1 cellular context compared by ENCODE assay signal in the genomic region with DNA sequence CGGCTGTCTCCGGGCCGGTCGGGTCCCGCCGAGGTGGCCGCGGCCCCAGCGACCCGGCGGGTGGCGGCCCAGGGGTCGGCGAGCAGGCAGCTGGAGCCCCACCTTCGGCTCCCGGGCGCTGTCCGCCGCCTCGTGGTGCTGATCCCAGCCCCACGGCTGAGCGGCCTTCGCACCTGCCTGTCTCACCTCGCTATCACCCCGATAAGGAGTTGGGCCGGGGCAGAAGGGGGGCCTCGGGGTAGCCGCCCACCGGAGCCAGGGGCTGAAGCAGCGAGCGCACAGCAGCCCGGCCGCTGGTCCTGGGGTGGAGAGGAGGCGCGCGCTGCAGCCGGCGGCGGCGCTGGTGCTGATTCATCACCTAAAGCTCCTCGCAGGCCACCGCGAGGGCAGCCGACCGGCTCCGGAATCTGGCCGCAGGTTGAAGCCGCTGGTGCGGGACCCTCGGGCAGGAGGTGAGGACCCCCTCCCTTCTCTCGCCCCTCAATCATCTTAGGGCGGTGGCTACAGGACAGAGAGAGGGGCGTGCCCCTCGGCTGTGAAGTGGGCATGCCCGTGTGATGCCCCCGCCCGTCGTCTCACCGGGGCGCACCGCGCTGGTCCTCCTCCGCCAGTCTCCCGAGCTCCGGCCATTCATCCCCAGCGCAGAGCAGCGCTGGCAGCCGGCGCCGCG.
TF ChIP-seq lines count a peak whose summit lies in the region.

No MANE protein-coding gene starts in this region.

TF ChIP-seq in HEK293, 187 proteins besides CTCF, POLR2A, EP300 and RAD21 (continued from another document and continues in another):
- TF ChIP-seq ZBTB10 (tag by site-specific recombination; IDR thresholded peaks at IDR 0.05): no peak
- no peak for TF ChIP-seq ZNF544 (tag by site-specific recombination; IDR thresholded peaks at IDR 0.05)
- peak; percentile 63 for TF ChIP-seq SP3 (tag by site-specific recombination; IDR thresholded peaks at IDR 0.05)
- peak; percentile 68; the same call in 1 of the 2 replicates for TF ChIP-seq KLF8 (tag by site-specific recombination; IDR thresholded peaks at IDR 0.05)
- peak; percentile 7; the same call in 1 of the 2 replicates for TF ChIP-seq ZNF76 (tag by site-specific recombination; IDR thresholded peaks at IDR 0.05; ENCODE audit: borderline replicate concordance, low read depth)
- no peak for TF ChIP-seq ZBTB49 (tag by site-specific recombination; IDR thresholded peaks at IDR 0.05; ENCODE audit: low read depth)
- TF ChIP-seq ZNF658 (tag by site-specific recombination; IDR thresholded peaks at IDR 0.05): no peak
- no peak for TF ChIP-seq ZNF211 (tag by site-specific recombination; IDR thresholded peaks at IDR 0.05; ENCODE audit: low read depth)
- no peak for TF ChIP-seq ZNF223 (tag by site-specific recombination; IDR thresholded peaks at IDR 0.05)
- TF ChIP-seq ZNF48 (tag by site-specific recombination; IDR thresholded peaks at IDR 0.05): no peak
- TF ChIP-seq TRIM28 (IDR thresholded peaks at IDR 0.05; ENCODE audit: borderline replicate concordance, low read length): no peak; the same call in 1 of the 2 replicates
- peak; percentile 99 for TF ChIP-seq ZNF335 (tag by site-specific recombination; conservative IDR thresholded peaks at IDR 0.05)
- peak; percentile 26; the same call in 1 of the 2 replicates for TF ChIP-seq ZBTB48 (tag by site-specific recombination; IDR thresholded peaks at IDR 0.05)
- no peak for TF ChIP-seq ZNF221 (tag by site-specific recombination; IDR thresholded peaks at IDR 0.05; ENCODE audit: borderline replicate concordance)
- TF ChIP-seq WT1 (tag by site-specific recombination; IDR thresholded peaks at IDR 0.05): no peak
- no peak; the same call in 1 of the 2 replicates for TF ChIP-seq ZBTB7A (tag by site-specific recombination; IDR thresholded peaks at IDR 0.05; ENCODE audit: low read depth)
- TF ChIP-seq ZNF585B (tag by site-specific recombination; IDR thresholded peaks at IDR 0.05): no peak
- TF ChIP-seq ZNF214 (tag by site-specific recombination; IDR thresholded peaks at IDR 0.05; ENCODE audit: borderline replicate concordance): no peak
- TF ChIP-seq SP2 (tag by site-specific recombination; IDR thresholded peaks at IDR 0.05): peak; percentile 64
- TF ChIP-seq KLF9 (tag by site-specific recombination; IDR thresholded peaks at IDR 0.05; ENCODE audit: low read depth): peak; percentile 72
- no peak for TF ChIP-seq ZFP69B (tag by site-specific recombination; IDR thresholded peaks at IDR 0.05)
- TF ChIP-seq ZXDB (tag by site-specific recombination; IDR thresholded peaks at IDR 0.05): peak; percentile 57
- TF ChIP-seq ZNF423 (tag by site-specific recombination; IDR thresholded peaks at IDR 0.05): 0 out of 2 replicates have a peak, but pooled peaks have one; percentile 32
- no peak for TF ChIP-seq ZNF530 (tag by site-specific recombination; IDR thresholded peaks at IDR 0.05; ENCODE audit: low read depth)
- 0 out of 2 replicates have a peak, but pooled peaks have one; percentile 34 for TF ChIP-seq ZNF184 (tag by site-specific recombination; IDR thresholded peaks at IDR 0.05)
- no peak for TF ChIP-seq AEBP2 (tag by site-specific recombination; IDR thresholded peaks at IDR 0.05; ENCODE audit: borderline replicate concordance)
- TF ChIP-seq GLIS1 (tag by site-specific recombination; IDR thresholded peaks at IDR 0.05): peak; percentile 53
- TF ChIP-seq ZNF394 (tag by site-specific recombination; IDR thresholded peaks at IDR 0.05; ENCODE audit: borderline replicate concordance): peak; percentile 17; the same call in 1 of the 2 replicates
- no peak for TF ChIP-seq ZNF266 (tag by site-specific recombination; IDR thresholded peaks at IDR 0.05; ENCODE audit: low read depth)
- TF ChIP-seq ZNF416 (tag by site-specific recombination; IDR thresholded peaks at IDR 0.05): no peak
- no peak for TF ChIP-seq ZNF660 (tag by site-specific recombination; IDR thresholded peaks at IDR 0.05)
- peak; percentile 70; the same call in 1 of the 2 replicates for TF ChIP-seq BCL11B (tag by site-specific recombination; IDR thresholded peaks at IDR 0.05; ENCODE audit: low read depth)
- TF ChIP-seq ZNF350 (tag by site-specific recombination; IDR thresholded peaks at IDR 0.05): no peak
- no peak for TF ChIP-seq TCF7L2 (IDR thresholded peaks at IDR 0.05; ENCODE audit: borderline replicate concordance, low read depth, low read length)
- no peak for TF ChIP-seq ZSCAN16 (tag by site-specific recombination; IDR thresholded peaks at IDR 0.05)
- no peak for TF ChIP-seq ZNF157 (tag by site-specific recombination; IDR thresholded peaks at IDR 0.05)
- no peak for TF ChIP-seq ZNF202 (tag by site-specific recombination; IDR thresholded peaks at IDR 0.05; ENCODE audit: borderline replicate concordance)
- TF ChIP-seq ZNF624 (tag by site-specific recombination; IDR thresholded peaks at IDR 0.05): no peak
- TF ChIP-seq, protein P1, sequence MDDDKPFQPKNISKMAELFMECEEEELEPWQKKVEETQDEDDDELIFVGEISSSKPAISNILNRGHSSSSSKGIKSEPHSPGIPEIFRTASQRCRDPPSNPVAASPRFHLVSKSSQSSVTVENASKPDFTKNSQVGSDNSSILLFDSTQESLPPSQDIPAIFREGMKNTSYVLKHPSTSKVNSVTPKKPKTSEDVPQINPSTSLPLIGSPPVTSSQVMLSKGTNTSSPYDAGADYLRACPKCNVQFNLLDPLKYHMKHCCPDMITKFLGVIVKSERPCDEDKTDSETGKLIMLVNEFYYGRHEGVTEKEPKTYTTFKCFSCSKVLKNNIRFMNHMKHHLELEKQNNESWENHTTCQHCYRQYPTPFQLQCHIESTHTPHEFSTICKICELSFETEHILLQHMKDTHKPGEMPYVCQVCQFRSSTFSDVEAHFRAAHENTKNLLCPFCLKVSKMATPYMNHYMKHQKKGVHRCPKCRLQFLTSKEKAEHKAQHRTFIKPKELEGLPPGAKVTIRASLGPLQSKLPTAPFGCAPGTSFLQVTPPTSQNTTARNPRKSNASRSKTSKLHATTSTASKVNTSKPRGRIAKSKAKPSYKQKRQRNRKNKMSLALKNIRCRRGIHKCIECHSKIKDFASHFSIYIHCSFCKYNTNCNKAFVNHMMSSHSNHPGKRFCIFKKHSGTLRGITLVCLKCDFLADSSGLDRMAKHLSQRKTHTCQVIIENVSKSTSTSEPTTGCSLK (tag by site-specific recombination; IDR thresholded peaks at IDR 0.05): no peak
- TF ChIP-seq ZSCAN4 (tag by site-specific recombination; IDR thresholded peaks at IDR 0.05): no peak
- peak; percentile 67 for TF ChIP-seq ZIC2 (tag by site-specific recombination; IDR thresholded peaks at IDR 0.05)
- no peak for TF ChIP-seq SCRT2 (tag by site-specific recombination; IDR thresholded peaks at IDR 0.05)
- TF ChIP-seq, protein P2, sequence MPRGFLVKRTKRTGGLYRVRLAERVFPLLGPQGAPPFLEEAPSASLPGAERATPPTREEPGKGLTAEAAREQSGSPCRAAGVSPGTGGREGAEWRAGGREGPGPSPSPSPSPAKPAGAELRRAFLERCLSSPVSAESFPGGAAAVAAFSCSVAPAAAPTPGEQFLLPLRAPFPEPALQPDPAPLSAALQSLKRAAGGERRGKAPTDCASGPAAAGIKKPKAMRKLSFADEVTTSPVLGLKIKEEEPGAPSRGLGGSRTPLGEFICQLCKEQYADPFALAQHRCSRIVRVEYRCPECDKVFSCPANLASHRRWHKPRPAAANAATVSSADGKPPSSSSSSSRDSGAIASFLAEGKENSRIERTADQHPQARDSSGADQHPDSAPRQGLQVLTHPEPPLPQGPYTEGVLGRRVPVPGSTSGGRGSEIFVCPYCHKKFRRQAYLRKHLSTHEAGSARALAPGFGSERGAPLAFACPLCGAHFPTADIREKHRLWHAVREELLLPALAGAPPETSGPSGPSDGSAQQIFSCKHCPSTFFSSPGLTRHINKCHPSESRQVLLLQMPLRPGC (tag by site-specific recombination; IDR thresholded peaks at IDR 0.05): no peak
- TF ChIP-seq MZF1 (tag by site-specific recombination; IDR thresholded peaks at IDR 0.05; ENCODE audit: borderline replicate concordance): no peak
- TF ChIP-seq ZNF561 (tag by site-specific recombination; IDR thresholded peaks at IDR 0.05; ENCODE audit: borderline replicate concordance): peak; percentile 88; the same call in 1 of the 2 replicates
- TF ChIP-seq YY1 (tag by site-specific recombination; IDR thresholded peaks at IDR 0.05): peak; percentile 19; the same call in 1 of the 2 replicates
- no peak for TF ChIP-seq ZBTB21 (tag by site-specific recombination; IDR thresholded peaks at IDR 0.05)
- TF ChIP-seq, protein P3, sequence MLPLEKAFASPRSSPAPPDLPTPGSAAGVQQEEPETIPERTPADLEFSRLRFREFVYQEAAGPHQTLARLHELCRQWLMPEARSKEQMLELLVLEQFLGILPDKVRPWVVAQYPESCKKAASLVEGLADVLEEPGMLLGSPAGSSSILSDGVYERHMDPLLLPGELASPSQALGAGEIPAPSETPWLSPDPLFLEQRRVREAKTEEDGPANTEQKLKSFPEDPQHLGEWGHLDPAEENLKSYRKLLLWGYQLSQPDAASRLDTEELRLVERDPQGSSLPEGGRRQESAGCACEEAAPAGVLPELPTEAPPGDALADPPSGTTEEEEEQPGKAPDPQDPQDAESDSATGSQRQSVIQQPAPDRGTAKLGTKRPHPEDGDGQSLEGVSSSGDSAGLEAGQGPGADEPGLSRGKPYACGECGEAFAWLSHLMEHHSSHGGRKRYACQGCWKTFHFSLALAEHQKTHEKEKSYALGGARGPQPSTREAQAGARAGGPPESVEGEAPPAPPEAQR (tag by site-specific recombination; IDR thresholded peaks at IDR 0.05): no peak
- no peak for TF ChIP-seq ZNF404 (tag by site-specific recombination; IDR thresholded peaks at IDR 0.05)
- peak; percentile 96 for TF ChIP-seq ZSCAN30 (tag by site-specific recombination; IDR thresholded peaks at IDR 0.05)
- peak; percentile 37 for TF ChIP-seq ZNF341 (tag by site-specific recombination; IDR thresholded peaks at IDR 0.05; ENCODE audit: low read depth)
- TF ChIP-seq ZNF391 (tag by site-specific recombination; IDR thresholded peaks at IDR 0.05; ENCODE audit: borderline replicate concordance, low read depth): no peak; the same call in 1 of the 2 replicates
- TF ChIP-seq ZNF274 (IDR thresholded peaks at IDR 0.05; ENCODE audit: low read length): no peak
- TF ChIP-seq ZNF274 (tag by site-specific recombination; IDR thresholded peaks at IDR 0.05; ENCODE audit: borderline replicate concordance): no peak
- TF ChIP-seq GLIS2 (tag by site-specific recombination; IDR thresholded peaks at IDR 0.05): peak; percentile 91
- TF ChIP-seq ZNF701 (tag by site-specific recombination; IDR thresholded peaks at IDR 0.05): no peak
- no peak; the same call in 1 of the 2 replicates for TF ChIP-seq ZNF777 (tag by site-specific recombination; IDR thresholded peaks at IDR 0.05; ENCODE audit: borderline replicate concordance)
- TF ChIP-seq ZNF24 (tag by site-specific recombination; IDR thresholded peaks at IDR 0.05): no peak
- no peak for TF ChIP-seq ZNF174 (tag by site-specific recombination; IDR thresholded peaks at IDR 0.05)
